ENCODE assay signal across 11 cellular contexts in genomic region chr19:2337329-2337707, GRCh38. TPM values are rescaled to one million over a fixed set of nuclear protein-coding genes. Genes with fewer than 3 reads are reported as not detected.
A peak's percentile ranks its signal among the peaks of the same experiment; 100 is the strongest.
DNase-seq lines count a peak whose midpoint lies in the region; ATAC-seq and TF ChIP-seq lines count a peak whose summit lies in the region.
"Had no signal": no experiment of that assay in that cellular context is flagged by ENCODE, and none has a peak within 500 bp of the region (broad histone marks: within the 10 kb centered on the region; RNA-seq: fewer than 3 reads in every experiment).

No MANE protein-coding gene starts in this region.

- no peaks in the 10 kb centered on the region for H3K27me3 ChIP-seq in right cardiac atrium (ENCODE audit: control insufficient read depth, insufficient read depth)
- H3K27me3 ChIP-seq in skeletal muscle satellite cell (ENCODE audit: control insufficient read depth, insufficient read depth, low read length): no peaks in the 10 kb centered on the region

- H3K4me3 ChIP-seq in astrocyte of the cerebellum (ENCODE audit: low read depth, low read length): no peak overlapping the region
- H3K4me3 ChIP-seq in right cardiac atrium (ENCODE audit: low read length): no peak overlapping the region
- no peak overlapping the region for H3K4me3 ChIP-seq in skeletal muscle satellite cell (ENCODE audit: low read length)

- H3K36me3 Mint-ChIP-seq in HFFc6 (ENCODE audit: low read depth) (peaks cover 11% of the 10 kb centered on the region), CD14-positive monocyte (peaks cover 14 to 46% of the 10 kb centered on the region in 2 donors)

- DNase-seq in HFFc6 (peak; percentile 59), astrocyte of the cerebellum (ENCODE audit: low read depth) (peak; percentile 19), right cardiac atrium (peak in 2 of 3 donors; percentile 54 to 69), NCI-H1092 treated with DMSO at 0.1 percent for 48 hours (lab: John Stamatoyannopoulos, UW) (no peak), CD14-positive monocyte (ENCODE audit: low spot score) (no peak), COLO829 (ENCODE audit: low spot score) (no peak)
- DNase-seq: activated gamma-delta T cell, SW 1271 had no signal

- no peak for ATAC-seq in right cardiac atrium

- TF ChIP-seq CTCF in HFFc6 (IDR thresholded peaks at IDR 0.05) (peak; percentile 52), astrocyte of the cerebellum (IDR thresholded peaks at IDR 0.05; ENCODE audit: low read depth, low read length, missing control alignments) (peak; percentile 49), CD14-positive monocyte (IDR thresholded peaks at IDR 0.05) (no peak)

- peaks cover 8% of the 10 kb centered on the region for H3K36me3 ChIP-seq in skeletal muscle satellite cell (ENCODE audit: insufficient read depth, low read length)

- H3K4me1 Mint-ChIP-seq in HFFc6 (ENCODE audit: low read depth) (no peaks in the 10 kb centered on the region), CD14-positive monocyte (peaks cover 13% of the 10 kb centered on the region)

- in situ Hi-C loops in astrocyte of the cerebellum (cut with HindIII; ENCODE audit: low sequenced_read_pairs): no loop called here

- H3K9me3 ChIP-seq in right cardiac atrium (ENCODE audit: control insufficient read depth, low read length) (no peaks in the 10 kb centered on the region), skeletal muscle satellite cell (replicated peaks; ENCODE audit: low read length) (no peaks in the 10 kb centered on the region)

- 70% methylated on average over 19 of the region's 19 CpGs for WGBS in right cardiac atrium

- H3K27ac ChIP-seq in right cardiac atrium (ENCODE audit: low read length): no peak overlapping the region

- intact Hi-C loops in right cardiac atrium (cut with DNase I) (no loop called here), CD14-positive monocyte (cut with micrococcal nuclease) (no loop called here)

- H3K27ac Mint-ChIP-seq in HFFc6 (no peak overlapping the region; the same call in 1 of the 2 replicates), CD14-positive monocyte (no peak overlapping the region)

- H3K4me3 Mint-ChIP-seq in HFFc6 (no peak overlapping the region), CD14-positive monocyte (no peak overlapping the region)

- H3K9ac ChIP-seq in skeletal muscle satellite cell (ENCODE audit: low read depth, low read length): peak overlapping the region; percentile 16

- H3K4me1 ChIP-seq in right cardiac atrium (ENCODE audit: control insufficient read depth, insufficient read depth, low read length) (no peaks in the 10 kb centered on the region), skeletal muscle satellite cell (ENCODE audit: control insufficient read depth, insufficient read depth, low read length) (peaks cover 3% of the 10 kb centered on the region)

- peak overlapping the region; percentile 14 for H3K4me2 ChIP-seq in skeletal muscle satellite cell (ENCODE audit: low read length)

- H3K9me3 Mint-ChIP-seq in HFFc6: peaks cover 10% of the 10 kb centered on the region; the same call in 1 of the 2 replicates
- H3K9me3 Mint-ChIP-seq in CD14-positive monocyte: peaks cover 0 to 6% (median 3%) of the 10 kb centered on the region in 7 donors

- H3K27me3 Mint-ChIP-seq in HFFc6 (ENCODE audit: insufficient read depth) (peaks cover 2% of the 10 kb centered on the region; the same call in 1 of the 2 replicates), CD14-positive monocyte (ENCODE audit: low read depth in 3 of 3) (peaks cover 0 to 3% (median 0%) of the 10 kb centered on the region in 3 donors)

RNA-seq across cellular contexts. Expression of gene SPPL2B, which starts 8.8 kb away (rescaled TPM):
- 10 to 100 TPM; 32.9 to 41.8 (median 33.9) TPM for total RNA-seq in HFFc6 (2021; fragmentation: NEBNext Ultra II Directional; extraction: Animal tissue kit (Norgen Biotek cat#: 25700))
- 10 to 100 TPM; 27.1 to 40.2 (median 31.8) TPM for total RNA-seq in right cardiac atrium
- polyA plus RNA-seq in right cardiac atrium: 28.1 TPM
- 20.8 and 25.6 TPM in 2 replicates for total RNA-seq in skeletal muscle satellite cell (2012; rRNA removed)
- polyA plus RNA-seq in CD14-positive monocyte: 1 to 10 TPM; 5.7 to 8.7 TPM

RNA-seq across cellular contexts. Expression of gene LSM7, which starts 8.9 kb away (rescaled TPM):
- total RNA-seq in HFFc6 (2021; fragmentation: NEBNext Ultra II Directional; extraction: Animal tissue kit (Norgen Biotek cat#: 25700)): 100 to 1,000 TPM in 5 of 6 experiments, 10 to 100 TPM in 1; 92.1 to 137 (median 118) TPM
- total RNA-seq in right cardiac atrium: 10 to 100 TPM; 33.0 to 49.9 (median 41.4) TPM
- polyA plus RNA-seq in right cardiac atrium: 123 TPM
- total RNA-seq in skeletal muscle satellite cell (2012; rRNA removed): 177 and 189 TPM in 2 replicates
- polyA plus RNA-seq in CD14-positive monocyte: 100 to 1,000 TPM in 1 of 2 donors, 10 to 100 TPM in 1; 98.6 to 132 TPM

RNA-seq across cellular contexts. Expression of gene TMPRSS9, which starts 22.7 kb away (rescaled TPM):
- total RNA-seq in HFFc6 (2021; fragmentation: NEBNext Ultra II Directional; extraction: Animal tissue kit (Norgen Biotek cat#: 25700)): not detected
- total RNA-seq in right cardiac atrium: under 1 TPM in 2 of 4 donors, not detected in 2; 0.09 to 0.12 TPM
- polyA plus RNA-seq in right cardiac atrium (not detected), CD14-positive monocyte (under 1 TPM in 1 of 2 donors, not detected in 1; 0.30 TPM)
- total RNA-seq in skeletal muscle satellite cell (2012; rRNA removed): 0.22 TPM in 1 of 2 replicates, not detected in the other
- total RNA-seq: M059J had no signal

RNA-seq across cellular contexts. Expression of gene LINGO3, which starts 29.4 kb away (rescaled TPM):
- not detected for total RNA-seq in HFFc6 (2021; fragmentation: NEBNext Ultra II Directional; extraction: Animal tissue kit (Norgen Biotek cat#: 25700))
- not detected for total RNA-seq in right cardiac atrium
- polyA plus RNA-seq in right cardiac atrium (not detected), CD14-positive monocyte (1 to 10 TPM; 2.2 to 2.8 TPM)
- total RNA-seq in skeletal muscle satellite cell (2012; rRNA removed): under 0.01 TPM in 2 replicates
- total RNA-seq: M059J, skeletal muscle tissue had no signal

RNA-seq across cellular contexts. Expression of gene PEAK3, which starts 55.3 kb away (rescaled TPM):
- total RNA-seq in HFFc6 (2021; fragmentation: NEBNext Ultra II Directional; extraction: Animal tissue kit (Norgen Biotek cat#: 25700)): under 1 TPM; 0.07 to 0.53 (median 0.36) TPM
- 1 to 10 TPM; 1.0 to 3.1 (median 1.7) TPM for total RNA-seq in right cardiac atrium
- polyA plus RNA-seq in right cardiac atrium (0.84 TPM), CD14-positive monocyte (1 to 10 TPM; 2.9 to 6.3 TPM)
- not detected in 2 replicates for total RNA-seq in skeletal muscle satellite cell (2012; rRNA removed)
- total RNA-seq: M059J, skeletal muscle tissue had no signal

Comparison
In these comparisons a context has a peak if more than half of its experiments do, and no peak if none do; other contexts are left out.
1. DNase-seq: peak in HFFc6 (single experiment), astrocyte of the cerebellum (single experiment) and right cardiac atrium (2 of 3); none in NCI-H1092 treated with DMSO at 0.1 percent for 48 hours (single experiment), CD14-positive monocyte (single experiment) and COLO829 (single experiment).